In the genomic region with DNA sequence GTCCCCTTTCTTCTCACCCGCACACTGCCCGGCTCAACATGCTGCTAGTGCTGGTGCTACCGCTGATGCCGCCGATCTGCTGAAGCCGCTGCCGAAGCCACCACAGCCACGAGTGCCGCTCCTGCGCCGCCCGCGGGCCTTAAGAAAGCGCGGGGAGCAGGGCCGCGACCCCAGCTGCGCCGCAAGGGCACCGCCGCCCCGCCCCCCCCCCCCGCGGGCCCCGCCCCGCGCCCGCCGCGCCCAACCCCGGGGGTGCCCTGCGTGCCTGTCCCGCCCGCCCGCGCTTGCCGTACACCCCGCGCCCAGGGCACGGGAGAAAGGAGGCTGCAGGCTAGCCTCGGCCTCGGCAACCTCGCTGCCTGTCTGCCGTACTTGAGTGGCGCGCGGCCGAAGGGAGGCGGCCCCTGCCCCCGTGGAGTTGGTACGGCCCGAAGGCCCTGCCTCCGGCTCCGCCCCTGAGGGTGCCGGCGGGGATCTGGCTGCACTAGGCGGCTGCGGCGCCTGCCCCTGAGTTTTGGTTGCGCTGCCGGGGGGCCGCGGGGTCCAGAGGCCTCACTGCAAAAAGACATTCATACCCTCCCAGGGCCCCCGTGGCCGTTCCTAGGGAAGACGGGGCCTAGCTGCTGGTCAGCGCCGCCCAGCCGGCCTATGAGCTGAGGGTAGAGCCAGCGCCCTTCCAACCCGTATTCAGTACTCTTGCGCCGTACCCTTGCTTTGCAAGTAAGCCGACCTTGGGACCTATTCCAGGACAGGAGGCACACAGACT, we compare ENCODE assay signal across 8 cellular contexts. TPM values are rescaled to one million over a fixed set of nuclear protein-coding genes. Genes with fewer than 3 reads are reported as not detected.
DNase-seq lines count a peak whose midpoint lies in the region; ATAC-seq and TF ChIP-seq lines count a peak whose summit lies in the region.

Gene SOD2 (minus strand): TSS at position 114 of the 766 bp plus-strand sequence. CDS start 74 bp downstream, at position 40.

- H3K27me3 Mint-ChIP-seq in CD14-positive monocyte (ENCODE audit: low read depth in 3 of 3): peaks cover 0 to 4% (median 0%) of the 10 kb centered on the region in 3 donors

- peak within 1 kb of the TSS; percentile 95 to 99 (median 97) for H3K27ac Mint-ChIP-seq in CD14-positive monocyte

- H3K4me1 ChIP-seq in right lobe of liver: peaks cover 0 to 34% (median 6%) of the 10 kb centered on the region in 4 donors

- no CpG with 5 or more reads among the region's 74 CpGs for WGBS in right lobe of liver (ENCODE audit: insufficient coverage, low coverage, low lambda C conversion rate, missing lambda C conversion rate)

- H3K4me3 Mint-ChIP-seq in CD14-positive monocyte: peak within 1 kb of the TSS; percentile 93 to 96

- peaks cover 51% of the 10 kb centered on the region for H3K4me1 Mint-ChIP-seq in CD14-positive monocyte

- peaks cover 20 to 34% of the 10 kb centered on the region in 2 donors for H3K36me3 Mint-ChIP-seq in CD14-positive monocyte

- H3K27ac ChIP-seq in dorsolateral prefrontal cortex: peak within 1 kb of the TSS; percentile 66 to 100 (median 97)
- H3K27ac ChIP-seq in right lobe of liver: peak within 1 kb of the TSS; percentile 98 to 99 (median 98)

- H3K4me3 ChIP-seq in dorsolateral prefrontal cortex: peak within 1 kb of the TSS; percentile 57 to 99 (median 92)
- H3K4me3 ChIP-seq in right lobe of liver: peak within 1 kb of the TSS; percentile 83 to 92 (median 92)

- peaks cover 0 to 13% (median 6%) of the 10 kb centered on the region in 4 donors for H3K36me3 ChIP-seq in right lobe of liver

- ATAC-seq in GM19351 (IDR thresholded peaks at IDR 0.05; ENCODE audit: unreplicated experiment) (peak; percentile 73), HG03469 (IDR thresholded peaks at IDR 0.05; ENCODE audit: unreplicated experiment) (peak; percentile 73), right lobe of liver (peak; percentile 56 to 90 (median 80))

- H3K9me3 Mint-ChIP-seq in CD14-positive monocyte: peaks cover 0 to 5% (median 0%) of the 10 kb centered on the region in 7 donors

- TF ChIP-seq POLR2A in right lobe of liver (IDR thresholded peaks at IDR 0.05): peak; percentile 86

- H3K27me3 ChIP-seq in dorsolateral prefrontal cortex: no peaks in the 10 kb centered on the region
- no peaks in the 10 kb centered on the region for H3K27me3 ChIP-seq in right lobe of liver

- peak; percentile 80 for DNase-seq in CD14-positive monocyte (ENCODE audit: low spot score)
- DNase-seq in NCI-H748 (lab: John Stamatoyannopoulos, UW; ENCODE audit: unreplicated experiment): peak; percentile 92
- DNase-seq in activated CD4-positive, alpha-beta T cell treated with anti-CD3 and anti-CD28 coated beads, Interleukin-2, amount 50 U/mL, for 48 hours: peak; percentile 83 to 87
- DNase-seq in dorsolateral prefrontal cortex: peak; percentile 65 to 87 (median 80)
- DNase-seq in right lobe of liver: peak; percentile 93 to 94 (median 93)
- DNase-seq in stimulated activated CD4-positive, alpha-beta T cell treated with anti-CD3 and anti-CD28 coated beads, Interleukin-4, amount 100 ng/mL, for 4 hours: peak; percentile 75 to 77

- TF ChIP-seq CTCF in CD14-positive monocyte (IDR thresholded peaks at IDR 0.05): no peak
- peak in 13 of 56 donors; percentile 4 to 26 (median 14) for TF ChIP-seq CTCF in dorsolateral prefrontal cortex (IDR thresholded peaks at IDR 0.05 in 54 of 56, conservative IDR thresholded peaks at IDR 0.05 in 2 of 56; ENCODE audit: low read depth in 1 of 56, partially characterized antibody in 56 of 56)
- TF ChIP-seq CTCF in right lobe of liver (IDR thresholded peaks at IDR 0.05): no peak

- H3K9me3 ChIP-seq in right lobe of liver: no peaks in the 10 kb centered on the region

- intact Hi-C loops in CD14-positive monocyte (cut with micrococcal nuclease): loop anchor here (2.0 to 10.0 kb wide), 5 partner anchors 33 to 281 kb away; partner anchors contain the start of genes MRPL18 (in 1 of the 2), TCP1 (in 1 of the 2) and WTAP (in 1 of the 2)
- intact Hi-C loops in dorsolateral prefrontal cortex (cut with DNase I): loop anchor here (1.0 to 10.0 kb wide), 6 partner anchors 34 to 761 kb away; partner anchors contain the start of genes IGF2R (in 2 of the 2), TCP1 (in 1 of the 2) and WTAP (in 1 of the 2)
- intact Hi-C loops in right lobe of liver (cut with DNase I): no loop called here

RNA-seq across cellular contexts. Expression of gene SOD2, which starts in this region (rescaled TPM):
- polyA plus RNA-seq in CD14-positive monocyte: 100 to 1,000 TPM; 447 to 569 TPM
- total RNA-seq in dorsolateral prefrontal cortex (1,000 to 10,000 TPM in 3 of 120 experiments, 100 to 1,000 TPM in 117; 175 to 1,346 (median 313) TPM), right lobe of liver (1,000 to 10,000 TPM in 3 of 6 experiments, 100 to 1,000 TPM in 3; 606 to 3,254 (median 1,720) TPM)

Comparison
In these comparisons a context has a peak if more than half of its experiments do, and no peak if none do; other contexts are left out.
1. Peak in every context shown above with its lines: DNase-seq, ATAC-seq, H3K4me3 ChIP-seq and H3K27ac ChIP-seq.
2. intact Hi-C loops: an anchor here in CD14-positive monocyte (2.0 to 10.0 kb wide) and dorsolateral prefrontal cortex (1.0 to 10.0 kb wide); none called in right lobe of liver.